In the genomic region with DNA sequence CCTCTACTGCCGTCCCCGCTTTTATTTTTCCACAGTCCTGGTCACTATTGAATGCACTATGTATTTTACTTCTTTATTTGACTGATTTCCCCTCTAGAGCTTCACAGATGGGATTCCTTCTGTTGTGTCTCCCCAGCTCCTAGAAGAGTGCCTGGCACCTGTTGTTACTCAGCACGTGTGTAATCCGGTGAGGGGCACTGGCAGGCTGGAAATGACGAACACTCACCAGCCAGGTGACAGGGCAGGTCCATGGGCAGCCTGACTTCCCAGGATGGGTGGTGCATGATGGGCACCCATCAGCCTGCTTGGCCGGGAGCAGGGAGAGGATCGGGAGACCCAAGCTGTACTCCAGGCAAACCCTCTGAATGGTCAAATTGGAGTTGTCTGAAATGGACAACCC, we compare ENCODE assay signal across 1 cellular context.
TF ChIP-seq lines count a peak whose summit lies in the region.

No MANE protein-coding gene starts in this region.

TF ChIP-seq in IMR-90, 13 proteins besides CTCF, POLR2A, EP300 and RAD21 (continued from another document):
- TF ChIP-seq FOS (IDR thresholded peaks at IDR 0.05; ENCODE audit: low read depth, low read length) (no peak), CHD1 (IDR thresholded peaks at IDR 0.05; ENCODE audit: low read depth, low read length) (no peak), RFX5 (IDR thresholded peaks at IDR 0.05; ENCODE audit: low read depth, low read length) (no peak), BHLHE40 (IDR thresholded peaks at IDR 0.05; ENCODE audit: low read depth, low read length) (no peak), NFE2L2 (IDR thresholded peaks at IDR 0.05; ENCODE audit: low read depth, low read length) (no peak), RCOR1 (IDR thresholded peaks at IDR 0.05; ENCODE audit: insufficient replicate concordance, low read length) (no peak), MAFK (IDR thresholded peaks at IDR 0.05; ENCODE audit: low read depth, low read length) (no peak)
